Comparison of ENCODE assay signal across 9 cellular contexts in the genomic region with DNA sequence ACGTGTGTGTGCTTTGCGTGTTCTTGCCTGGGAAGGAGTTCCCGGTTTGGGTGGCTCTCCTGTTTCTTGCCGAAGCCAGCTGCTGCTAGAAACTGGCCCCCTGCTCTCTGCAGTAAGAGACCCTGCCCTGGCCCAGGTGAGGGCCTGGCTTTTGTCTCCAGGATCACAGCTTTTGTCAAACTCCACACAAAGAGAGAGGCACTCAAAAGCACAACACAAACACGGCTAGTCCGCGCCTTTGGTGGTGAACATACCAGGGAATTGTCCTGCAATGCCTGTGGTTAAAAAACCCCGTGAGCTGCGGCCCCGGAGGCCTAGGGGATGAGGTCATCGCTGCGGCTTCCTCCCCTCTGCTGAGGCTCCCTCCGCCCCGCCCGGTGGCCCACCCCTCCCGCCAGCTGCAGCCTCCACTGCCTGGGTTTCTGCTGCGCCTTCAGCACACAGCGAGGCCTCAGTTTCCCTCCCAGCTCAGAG.
DNase-seq lines count a peak whose midpoint lies in the region; ATAC-seq and TF ChIP-seq lines count a peak whose summit lies in the region.
"Had no signal": no experiment of that assay in that cellular context is flagged by ENCODE, and none has a peak within 500 bp of the region (broad histone marks: within the 10 kb centered on the region; RNA-seq: fewer than 3 reads in every experiment).

No MANE protein-coding gene starts in this region.

- 10 to 23% methylated on average over 14 to 17 of the region's 18 CpGs for WGBS in mesodermal cell (ENCODE audit: insufficient coverage in 2 of 2), 2 experiments

- H3K4me3 ChIP-seq in SJSA1 (no peak overlapping the region), mesodermal cell (ENCODE audit: extremely low read depth, insufficient read depth, low read length, poor library complexity, severe bottlenecking) (no peak overlapping the region)
- no peak overlapping the region for H3K4me3 ChIP-seq in CD4-positive, alpha-beta memory T cell (ENCODE audit: low read length in 2 of 2)

- H3K4me3 Mint-ChIP-seq in effector memory CD8-positive, alpha-beta T cell: peak overlapping the region in 1 of 2 donors; percentile 56
- peak overlapping the region; percentile 60 for H3K4me3 Mint-ChIP-seq in type B pancreatic cell
- H3K4me3 Mint-ChIP-seq in CD4-positive, alpha-beta memory T cell: no peak overlapping the region

- H3K27ac ChIP-seq in SJSA1 (peak overlapping the region; percentile 76), mesodermal cell (ENCODE audit: low read depth, low read length, severe bottlenecking) (peak overlapping the region; percentile 98)
- H3K27ac ChIP-seq in CD4-positive, alpha-beta memory T cell (ENCODE audit: low read depth, low read length): no peak overlapping the region
- H3K27ac ChIP-seq: ascending aorta had no signal

- peak; percentile 18 for ATAC-seq in effector memory CD8-positive, alpha-beta T cell (replicated peaks)

- H3K27me3 Mint-ChIP-seq in effector memory CD8-positive, alpha-beta T cell: peaks cover 0 to 2% of the 10 kb centered on the region in 2 donors
- H3K27me3 Mint-ChIP-seq in type B pancreatic cell: peaks cover 2% of the 10 kb centered on the region
- no peaks in the 10 kb centered on the region for H3K27me3 Mint-ChIP-seq in CD4-positive, alpha-beta memory T cell

- peaks cover 7% of the 10 kb centered on the region for H3K36me3 Mint-ChIP-seq in effector memory CD8-positive, alpha-beta T cell (ENCODE audit: insufficient read depth)
- no peaks in the 10 kb centered on the region for H3K36me3 Mint-ChIP-seq in type B pancreatic cell
- peaks cover 0 to 2% of the 10 kb centered on the region in 2 donors for H3K36me3 Mint-ChIP-seq in CD4-positive, alpha-beta memory T cell

- intact Hi-C loops in CD4-positive, alpha-beta memory T cell (cut with micrococcal nuclease): loop anchor here (1.0 to 5.0 kb wide), 5 partner anchors 91 to 683 kb away; partner anchors contain the start of gene TRPM5

- peaks cover 8 to 19% of the 10 kb centered on the region in 2 donors for H3K4me1 Mint-ChIP-seq in effector memory CD8-positive, alpha-beta T cell (ENCODE audit: low read depth in 2 of 2)
- H3K4me1 Mint-ChIP-seq in type B pancreatic cell (ENCODE audit: unreplicated experiment): peaks cover 19% of the 10 kb centered on the region
- H3K4me1 Mint-ChIP-seq in CD4-positive, alpha-beta memory T cell: peaks cover 4 to 18% (median 11%) of the 10 kb centered on the region in 4 donors

- H3K36me3 ChIP-seq in SJSA1 (no peaks in the 10 kb centered on the region; the same call in 1 of the 2 replicates), mesodermal cell (ENCODE audit: control insufficient read depth, insufficient read depth, low read length) (no peaks in the 10 kb centered on the region)
- no peaks in the 10 kb centered on the region for H3K36me3 ChIP-seq in CD4-positive, alpha-beta memory T cell (ENCODE audit: insufficient read depth, low read length)
- H3K36me3 ChIP-seq: ascending aorta had no signal

- POLR2A ChIA-PET in CD4-positive, alpha-beta memory T cell (lab: Charles Lee; ENCODE audit: partially characterized antibody): interaction anchor here (1.1 to 3.0 kb wide), 5 partner anchors 351 to 558 kb away, joined by 3 to 17 read pairs (median 6); partner anchors contain the start of gene PHLDA2

- DNase-seq in 8988T (peak; percentile 96), GM19238 (ENCODE audit: insufficient read length, low spot score) (peak; percentile 44), SJSA1 (ENCODE audit: low read depth in 1 of 2, low spot score in 2 of 2) (peak; percentile 97 to 99), type B pancreatic cell (ENCODE audit: extremely low spot score, unreplicated experiment) (peak; percentile 85)
- DNase-seq in effector memory CD8-positive, alpha-beta T cell: peak in 1 of 3 experiments; percentile 13
- DNase-seq in stimulated activated CD4-positive, alpha-beta T cell treated with anti-CD3 and anti-CD28 coated beads, Interleukin-2, amount 100 ng/mL, for 48 hours: no peak
- DNase-seq in CD4-positive, alpha-beta memory T cell: no peak

- no peaks in the 10 kb centered on the region for H3K27me3 ChIP-seq in SJSA1 (replicated peaks)
- no peaks in the 10 kb centered on the region for H3K27me3 ChIP-seq in CD4-positive, alpha-beta memory T cell (ENCODE audit: insufficient read depth, low read length)
- H3K27me3 ChIP-seq: ascending aorta had no signal

- H3K27ac Mint-ChIP-seq in effector memory CD8-positive, alpha-beta T cell: no peak overlapping the region
- peak overlapping the region; percentile 88 for H3K27ac Mint-ChIP-seq in type B pancreatic cell
- no peak overlapping the region for H3K27ac Mint-ChIP-seq in CD4-positive, alpha-beta memory T cell

- H3K9me3 ChIP-seq in SJSA1 (replicated peaks): no peaks in the 10 kb centered on the region
- H3K9me3 ChIP-seq in mesodermal cell (ENCODE audit: control insufficient read depth, low read length): no peaks in the 10 kb centered on the region
- no peaks in the 10 kb centered on the region for H3K9me3 ChIP-seq in CD4-positive, alpha-beta memory T cell (ENCODE audit: control insufficient read depth in 1 of 2, low read length in 2 of 2)
- H3K9me3 ChIP-seq: ascending aorta had no signal

- H3K9me3 Mint-ChIP-seq in effector memory CD8-positive, alpha-beta T cell: no peaks in the 10 kb centered on the region
- H3K9me3 Mint-ChIP-seq in type B pancreatic cell: no peaks in the 10 kb centered on the region
- peaks cover 0 to 1% (median 0%) of the 10 kb centered on the region in 8 donors for H3K9me3 Mint-ChIP-seq in CD4-positive, alpha-beta memory T cell

- H3K4me1 ChIP-seq in SJSA1 (replicated peaks): peaks cover 22% of the 10 kb centered on the region
- H3K4me1 ChIP-seq in mesodermal cell (ENCODE audit: control insufficient read depth, insufficient read depth, low read length, poor library complexity, severe bottlenecking): peaks cover 18% of the 10 kb centered on the region
- peaks cover 14% of the 10 kb centered on the region for H3K4me1 ChIP-seq in CD4-positive, alpha-beta memory T cell (ENCODE audit: insufficient read depth, low read length)

- TF ChIP-seq CTCF in type B pancreatic cell (conservative IDR thresholded peaks at IDR 0.05): no peak

- CTCF ChIA-PET in CD4-positive, alpha-beta memory T cell (lab: Charles Lee; ENCODE audit: partially characterized antibody): interaction anchor here (0.8 to 6.8 kb wide), 26 partner anchors 10 to 557 kb away, joined by 3 to 303 read pairs (median 6); partner anchors contain the start of genes CDKN1C, PHLDA2, TRPM5 and TSSC4

Comparison
In these comparisons a context has a peak if more than half of its experiments do, and no peak if none do; other contexts are left out.
1. DNase-seq: peak in 8988T (single experiment), GM19238 (single experiment), SJSA1 (2 of 2) and type B pancreatic cell (single experiment); none in stimulated activated CD4-positive, alpha-beta T cell treated with anti-CD3 and anti-CD28 coated beads, Interleukin-2, amount 100 ng/mL, for 48 hours (0 of 2) and CD4-positive, alpha-beta memory T cell (0 of 5).